8 cellular contexts compared by ENCODE assay signal in genomic region chr17:9239260-9239820, GRCh38.
A peak's percentile ranks its signal among the peaks of the same experiment; 100 is the strongest.
DNase-seq lines count a peak whose midpoint lies in the region; ATAC-seq, FAIRE-seq and TF ChIP-seq lines count a peak whose summit lies in the region.

No MANE protein-coding gene starts in this region.

- no peaks in the 10 kb centered on the region for H3K27me3 ChIP-seq in skeletal muscle satellite cell (ENCODE audit: control insufficient read depth, insufficient read depth, low read length)

- ATAC-seq in GM19397 (IDR thresholded peaks at IDR 0.05; ENCODE audit: unreplicated experiment) (no peak), GM18861 (IDR thresholded peaks at IDR 0.05; ENCODE audit: unreplicated experiment) (no peak), HG02678 (IDR thresholded peaks at IDR 0.05; ENCODE audit: unreplicated experiment) (no peak)

- H3K36me3 ChIP-seq in skeletal muscle satellite cell (ENCODE audit: insufficient read depth, low read length) = no peaks in the 10 kb centered on the region

- intact Hi-C loops in activated CD4-positive, alpha-beta memory T cell treated with anti-CD3 and anti-CD28 coated beads for 36 hours (cut with micrococcal nuclease) = loop anchor here (5.0 kb wide), 1 partner anchor 272 kb away; the partner anchor contains the start of gene PIK3R5

- no peaks in the 10 kb centered on the region for H3K9me3 ChIP-seq in skeletal muscle satellite cell (replicated peaks; ENCODE audit: low read length)

- peak; percentile 44 for DNase-seq in GM19239 (ENCODE audit: insufficient read length, low spot score)
- DNase-seq in activated CD4-positive, alpha-beta memory T cell treated with anti-CD3 and anti-CD28 coated beads for 36 hours = peak; percentile 39
- peak; percentile 22 for DNase-seq in glutamatergic neuron
- no peak for DNase-seq in NCI-H82 (lab: John Stamatoyannopoulos, UW)

- peaks cover 2% of the 10 kb centered on the region for H3K36me3 Mint-ChIP-seq in activated CD4-positive, alpha-beta memory T cell treated with anti-CD3 and anti-CD28 coated beads for 36 hours
- peaks cover 5% of the 10 kb centered on the region for H3K36me3 Mint-ChIP-seq in glutamatergic neuron (ENCODE audit: unreplicated experiment)

- peak overlapping the region; percentile 95 for H3K4me2 ChIP-seq in skeletal muscle satellite cell (ENCODE audit: low read length)

- peak overlapping the region; percentile 44 for H3K9ac ChIP-seq in skeletal muscle satellite cell (ENCODE audit: low read depth, low read length)

- H3K4me3 ChIP-seq in skeletal muscle satellite cell (ENCODE audit: low read length) = peak overlapping the region; percentile 63

- POLR2A ChIA-PET in activated CD4-positive, alpha-beta memory T cell treated with anti-CD3 and anti-CD28 coated beads for 36 hours (lab: Charles Lee) = interaction anchor here (1.4 to 1.9 kb wide), 2 partner anchors 13 to 50 kb away, joined by 3 to 7 read pairs; no protein-coding TSS in a partner anchor

- peaks cover 20% of the 10 kb centered on the region for H3K4me1 Mint-ChIP-seq in activated CD4-positive, alpha-beta memory T cell treated with anti-CD3 and anti-CD28 coated beads for 36 hours (ENCODE audit: low read depth)
- H3K4me1 Mint-ChIP-seq in glutamatergic neuron (ENCODE audit: low read depth, unreplicated experiment) = peaks cover 10% of the 10 kb centered on the region

- no peak overlapping the region for H3K27ac Mint-ChIP-seq in activated CD4-positive, alpha-beta memory T cell treated with anti-CD3 and anti-CD28 coated beads for 36 hours
- H3K27ac Mint-ChIP-seq in glutamatergic neuron (ENCODE audit: unreplicated experiment) = no peak overlapping the region

- CTCF ChIA-PET in activated CD4-positive, alpha-beta memory T cell treated with anti-CD3 and anti-CD28 coated beads for 36 hours (lab: Charles Lee) = interaction anchor here (1.0 kb wide), 1 partner anchor 13 kb away, joined by 3 read pairs; no protein-coding TSS in a partner anchor

- peak overlapping the region; percentile 74 for H3K4me3 Mint-ChIP-seq in activated CD4-positive, alpha-beta memory T cell treated with anti-CD3 and anti-CD28 coated beads for 36 hours
- peak overlapping the region; percentile 55 for H3K4me3 Mint-ChIP-seq in glutamatergic neuron (ENCODE audit: unreplicated experiment)

- no peak for TF ChIP-seq CTCF in glutamatergic neuron (IDR thresholded peaks at IDR 0.05; ENCODE audit: partially characterized antibody, unreplicated experiment)

- peaks cover 1% of the 10 kb centered on the region for H3K27me3 Mint-ChIP-seq in activated CD4-positive, alpha-beta memory T cell treated with anti-CD3 and anti-CD28 coated beads for 36 hours
- peaks cover 10% of the 10 kb centered on the region for H3K27me3 Mint-ChIP-seq in glutamatergic neuron (ENCODE audit: unreplicated experiment)

- peaks cover 6% of the 10 kb centered on the region for H3K9me3 Mint-ChIP-seq in activated CD4-positive, alpha-beta memory T cell treated with anti-CD3 and anti-CD28 coated beads for 36 hours
- peaks cover 3% of the 10 kb centered on the region for H3K9me3 Mint-ChIP-seq in glutamatergic neuron (ENCODE audit: unreplicated experiment)

- H3K4me1 ChIP-seq in skeletal muscle satellite cell (ENCODE audit: control insufficient read depth, insufficient read depth, low read length) = peaks cover 17% of the 10 kb centered on the region

- FAIRE-seq in GM19239 (lab: Jason Lieb, UNC) = peak; percentile 14
